In the genomic region with DNA sequence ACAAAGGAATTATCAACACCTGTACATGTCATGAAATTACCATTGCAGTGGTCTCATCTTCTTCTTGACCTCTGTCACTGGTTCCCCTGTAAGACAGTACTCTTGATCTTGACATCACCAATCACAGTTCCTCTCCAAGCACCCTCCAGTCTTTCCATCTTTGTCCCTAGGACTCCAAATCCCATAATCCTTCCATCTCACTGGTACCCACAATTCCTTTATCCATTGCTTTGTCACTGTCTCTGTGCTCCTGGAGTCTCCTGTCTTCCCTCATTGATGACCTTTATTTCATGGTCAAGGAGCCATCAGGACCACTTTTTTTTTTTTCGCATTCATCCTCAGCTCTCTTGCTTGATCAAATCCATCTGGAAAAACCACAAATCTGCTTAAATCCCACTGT, we compare ENCODE assay signal across 2 cellular contexts.
TF ChIP-seq lines count a peak whose summit lies in the region.

No MANE protein-coding gene starts in this region.

TF ChIP-seq in HCT116, 20 proteins besides CTCF, POLR2A, EP300 and RAD21:
- TF ChIP-seq CBX3 (IDR thresholded peaks at IDR 0.05; ENCODE audit: low read depth) (no peak), EZH2 (IDR thresholded peaks at IDR 0.05) (no peak), TCF7L2 (IDR thresholded peaks at IDR 0.05; ENCODE audit: borderline replicate concordance, extremely low read depth, insufficient read depth, insufficient read length) (no peak)

TF ChIP-seq in K562, 482 proteins besides CTCF, POLR2A, EP300 and RAD21:
- no peak for TF ChIP-seq CHD2 (IDR thresholded peaks at IDR 0.05; ENCODE audit: low read depth, low read length)
- TF ChIP-seq NRF1 (conservative IDR thresholded peaks at IDR 0.05 in 1 of 2, IDR thresholded peaks at IDR 0.05 in 1 of 2): no peak
- no peak for TF ChIP-seq RHOXF2B (CRISPR knock-in tag; conservative IDR thresholded peaks at IDR 0.05)
- no peak for TF ChIP-seq CHCHD3 (CRISPR knock-in tag; IDR thresholded peaks at IDR 0.05)
- TF ChIP-seq POU5F1 (IDR thresholded peaks at IDR 0.05; ENCODE audit: borderline replicate concordance, low read depth, low read length, partially characterized antibody): no peak
- TF ChIP-seq EWSR1 (IDR thresholded peaks at IDR 0.05; ENCODE audit: borderline replicate concordance, low read depth, partially characterized antibody): no peak
- TF ChIP-seq IRF2 (CRISPR knock-in tag; IDR thresholded peaks at IDR 0.05): no peak
- no peak for TF ChIP-seq HNRNPL (IDR thresholded peaks at IDR 0.05; ENCODE audit: low read depth, low read length)
- TF ChIP-seq CREM (IDR thresholded peaks at IDR 0.05; ENCODE audit: low read depth): no peak
- TF ChIP-seq, protein P1, sequence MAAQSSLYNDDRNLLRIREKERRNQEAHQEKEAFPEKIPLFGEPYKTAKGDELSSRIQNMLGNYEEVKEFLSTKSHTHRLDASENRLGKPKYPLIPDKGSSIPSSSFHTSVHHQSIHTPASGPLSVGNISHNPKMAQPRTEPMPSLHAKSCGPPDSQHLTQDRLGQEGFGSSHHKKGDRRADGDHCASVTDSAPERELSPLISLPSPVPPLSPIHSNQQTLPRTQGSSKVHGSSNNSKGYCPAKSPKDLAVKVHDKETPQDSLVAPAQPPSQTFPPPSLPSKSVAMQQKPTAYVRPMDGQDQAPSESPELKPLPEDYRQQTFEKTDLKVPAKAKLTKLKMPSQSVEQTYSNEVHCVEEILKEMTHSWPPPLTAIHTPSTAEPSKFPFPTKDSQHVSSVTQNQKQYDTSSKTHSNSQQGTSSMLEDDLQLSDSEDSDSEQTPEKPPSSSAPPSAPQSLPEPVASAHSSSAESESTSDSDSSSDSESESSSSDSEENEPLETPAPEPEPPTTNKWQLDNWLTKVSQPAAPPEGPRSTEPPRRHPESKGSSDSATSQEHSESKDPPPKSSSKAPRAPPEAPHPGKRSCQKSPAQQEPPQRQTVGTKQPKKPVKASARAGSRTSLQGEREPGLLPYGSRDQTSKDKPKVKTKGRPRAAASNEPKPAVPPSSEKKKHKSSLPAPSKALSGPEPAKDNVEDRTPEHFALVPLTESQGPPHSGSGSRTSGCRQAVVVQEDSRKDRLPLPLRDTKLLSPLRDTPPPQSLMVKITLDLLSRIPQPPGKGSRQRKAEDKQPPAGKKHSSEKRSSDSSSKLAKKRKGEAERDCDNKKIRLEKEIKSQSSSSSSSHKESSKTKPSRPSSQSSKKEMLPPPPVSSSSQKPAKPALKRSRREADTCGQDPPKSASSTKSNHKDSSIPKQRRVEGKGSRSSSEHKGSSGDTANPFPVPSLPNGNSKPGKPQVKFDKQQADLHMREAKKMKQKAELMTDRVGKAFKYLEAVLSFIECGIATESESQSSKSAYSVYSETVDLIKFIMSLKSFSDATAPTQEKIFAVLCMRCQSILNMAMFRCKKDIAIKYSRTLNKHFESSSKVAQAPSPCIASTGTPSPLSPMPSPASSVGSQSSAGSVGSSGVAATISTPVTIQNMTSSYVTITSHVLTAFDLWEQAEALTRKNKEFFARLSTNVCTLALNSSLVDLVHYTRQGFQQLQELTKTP (IDR thresholded peaks at IDR 0.05; ENCODE audit: low read depth in 1 of 2, partially characterized antibody in 2 of 2): peak in 1 of 2 experiments; percentile 85
- no peak for TF ChIP-seq CAMTA2 (CRISPR knock-in tag; conservative IDR thresholded peaks at IDR 0.05)
- TF ChIP-seq HCFC1 (IDR thresholded peaks at IDR 0.05; ENCODE audit: low read depth, low read length): 0 out of 2 replicates have a peak, but pooled peaks have one; percentile 21
